In the genomic region with DNA sequence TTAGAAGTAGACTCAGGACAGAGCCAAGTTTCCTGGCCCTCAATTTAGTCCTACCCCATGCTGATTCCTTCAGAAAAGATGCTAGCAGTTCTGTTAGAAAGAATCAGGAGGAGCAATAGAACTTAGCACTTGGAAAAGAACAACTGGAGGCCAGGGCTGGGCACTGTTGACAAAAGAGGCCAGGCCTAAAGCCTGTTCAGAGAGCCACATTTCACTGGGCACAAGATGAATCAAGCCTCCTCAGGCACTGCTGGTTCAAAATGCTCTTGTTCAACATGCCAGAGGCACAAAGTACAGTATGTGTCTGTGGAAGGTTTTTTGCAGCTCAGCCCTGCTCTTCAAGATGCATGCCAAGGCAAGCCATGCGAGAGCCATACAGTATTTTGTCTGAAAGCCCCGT, we compare ENCODE assay signal across 24 cellular contexts. TPM values are rescaled to one million over a fixed set of nuclear protein-coding genes. Genes with fewer than 3 reads are reported as not detected.
DNase-seq lines count a peak whose midpoint lies in the region; ATAC-seq, FAIRE-seq and TF ChIP-seq lines count a peak whose summit lies in the region.
"Had no signal": no experiment of that assay in that cellular context is flagged by ENCODE, and none has a peak within 500 bp of the region (broad histone marks: within the 10 kb centered on the region; RNA-seq: fewer than 3 reads in every experiment).

No MANE protein-coding gene starts in this region.

- H2BK15ac ChIP-seq in H1 (ENCODE audit: low read length): no peak overlapping the region

- H3K4me1 ChIP-seq in H1 (replicated peaks in 1 of 4; ENCODE audit: control insufficient read depth in 3 of 4, insufficient read depth in 4 of 4, low read length in 3 of 4): peaks cover 0 to 7% (median 2%) of the 10 kb centered on the region in 4 experiments; a peak in 2 of 7 replicates
- H3K4me1 ChIP-seq: breast epithelium, colonic mucosa, Peyer's patch had no signal

- no peak for ATAC-seq in stimulated activated effector memory CD8-positive, alpha-beta T cell treated with anti-CD3 and anti-CD28 coated beads, Interleukin-12 subunit alpha, Interleukin-12 subunit beta, amount 100 ng/mL, for 72 hours
- no peak for ATAC-seq in HG02759 (IDR thresholded peaks at IDR 0.05; ENCODE audit: unreplicated experiment)
- ATAC-seq: GM12878, HCT116, left cardiac atrium had no signal

- peak overlapping the region; percentile 61 for H3K27ac Mint-ChIP-seq in stimulated activated effector memory CD8-positive, alpha-beta T cell treated with anti-CD3 and anti-CD28 coated beads, Interleukin-12 subunit alpha, Interleukin-12 subunit beta, amount 100 ng/mL, for 72 hours
- H3K27ac Mint-ChIP-seq: CD4-positive, alpha-beta T cell; IgD-negative memory B cell; nephron progenitor cell had no signal

- no peaks in the 10 kb centered on the region for H3K79me1 ChIP-seq in H1 (ENCODE audit: low read depth, low read length)

- no peak overlapping the region for H2AFZ ChIP-seq in H1 (ENCODE audit: low read length)

- H3K23me2 ChIP-seq in H1 (ENCODE audit: low read depth, low read length): no peaks in the 10 kb centered on the region

- POLR2A ChIA-PET in H1 (lab: Charles Lee; ENCODE audit: partially characterized antibody): interaction anchor here (1.0 kb wide), 1 partner anchor 192 kb away, joined by 3 read pairs; no protein-coding TSS in a partner anchor

- CTCF ChIA-PET in H1 (lab: Charles Lee; ENCODE audit: partially characterized antibody): interaction anchor here (1.2 to 1.8 kb wide), 11 partner anchors 8 to 538 kb away, joined by 3 to 5 read pairs (median 3); no protein-coding TSS in a partner anchor

- WGBS in H1 (ENCODE audit: extremely low coverage in 1 of 2, insufficient coverage in 1 of 2, insufficient read length in 1 of 2, insufficient replicate concordance in 2 of 2, low coverage in 1 of 2, low lambda C conversion rate in 2 of 2, missing lambda C conversion rate in 1 of 2), 2 experiments: 92% methylated on average over 2 of the region's 2 CpGs; no CpG with 5 or more reads in 1 of the 2 experiments

- H3K56ac ChIP-seq in H1 (replicated peaks; ENCODE audit: insufficient read length, low read depth, low read length): no peak overlapping the region

- no peak overlapping the region; the same call in 1 of the 2 replicates for H2BK12ac ChIP-seq in H1 (ENCODE audit: low read depth, low read length)

- no peak overlapping the region for H2AK5ac ChIP-seq in H1 (ENCODE audit: low read depth, low read length)

- H3K9ac ChIP-seq in H1 (replicated peaks in 1 of 4; ENCODE audit: extremely low read depth in 1 of 4, low read depth in 3 of 4, low read length in 3 of 4): no peak overlapping the region

- H3K27me3 ChIP-seq in H1 (replicated peaks in 1 of 4; ENCODE audit: control insufficient read depth in 3 of 4, extremely low read depth in 1 of 4, insufficient read depth in 3 of 4, low read length in 3 of 4): no peaks in the 10 kb centered on the region
- H3K27me3 ChIP-seq: breast epithelium, colonic mucosa, Peyer's patch had no signal

- no peaks in the 10 kb centered on the region for H3K9me3 ChIP-seq in H1 (ENCODE audit: insufficient read depth in 2 of 2, low read depth in 1 of 2, low read length in 1 of 2)
- H3K9me3 ChIP-seq: breast epithelium, colonic mucosa, Peyer's patch, prostate gland had no signal

- H4K91ac ChIP-seq in H1 (replicated peaks; ENCODE audit: insufficient read length, low read length): no peak overlapping the region

- H4K20me1 ChIP-seq in H1 (replicated peaks in 1 of 2; ENCODE audit: control insufficient read depth in 1 of 2, insufficient read depth in 2 of 2, low read length in 2 of 2): no peaks in the 10 kb centered on the region

- TF ChIP-seq EP300 in H1 (IDR thresholded peaks at IDR 0.05; ENCODE audit: borderline replicate concordance in 1 of 2, low read depth in 2 of 2, low read length in 2 of 2): no peak

- no peak overlapping the region for H2BK5ac ChIP-seq in H1 (ENCODE audit: low read depth, low read length)

- H3K14ac ChIP-seq in H1 (ENCODE audit: insufficient read length): no peak overlapping the region

- H4K8ac ChIP-seq in H1 (ENCODE audit: extremely low read depth, insufficient read depth, low read length): no peak overlapping the region

- no peak overlapping the region for H3K23ac ChIP-seq in H1 (ENCODE audit: insufficient read length)

- no peaks in the 10 kb centered on the region for H3K9me3 Mint-ChIP-seq in stimulated activated effector memory CD8-positive, alpha-beta T cell treated with anti-CD3 and anti-CD28 coated beads, Interleukin-12 subunit alpha, Interleukin-12 subunit beta, amount 100 ng/mL, for 72 hours
- H3K9me3 Mint-ChIP-seq: CD4-positive, alpha-beta T cell; nephron progenitor cell had no signal

- H2BK20ac ChIP-seq in H1 (ENCODE audit: low read length): peak overlapping the region; percentile 9; the same call in 1 of the 2 replicates

- no peak overlapping the region for H4K5ac ChIP-seq in H1 (ENCODE audit: insufficient read length, low read depth, low read length)

- no peak overlapping the region for H3K4me2 ChIP-seq in H1 (ENCODE audit: insufficient read depth in 1 of 2, low read depth in 2 of 2, low read length in 2 of 2)

- peaks cover 7% of the 10 kb centered on the region for H3K4me1 Mint-ChIP-seq in stimulated activated effector memory CD8-positive, alpha-beta T cell treated with anti-CD3 and anti-CD28 coated beads, Interleukin-12 subunit alpha, Interleukin-12 subunit beta, amount 100 ng/mL, for 72 hours
- H3K4me1 Mint-ChIP-seq: IgD-negative memory B cell had no signal

- no peak overlapping the region for H3K18ac ChIP-seq in H1 (ENCODE audit: extremely low read depth, low read length)

- no peak overlapping the region for H2BK120ac ChIP-seq in H1 (replicated peaks; ENCODE audit: low read depth, low read length)

- no peaks in the 10 kb centered on the region for H3K36me3 Mint-ChIP-seq in stimulated activated effector memory CD8-positive, alpha-beta T cell treated with anti-CD3 and anti-CD28 coated beads, Interleukin-12 subunit alpha, Interleukin-12 subunit beta, amount 100 ng/mL, for 72 hours
- H3K36me3 Mint-ChIP-seq: IgD-negative memory B cell had no signal

- no peak overlapping the region for H3K4me3 ChIP-seq in H1 (ENCODE audit: extremely low read depth in 1 of 4, insufficient read depth in 2 of 4, low read depth in 3 of 4, low read length in 4 of 4)
- H3K4me3 ChIP-seq: breast epithelium, colonic mucosa, GM12878, Peyer's patch, prostate gland had no signal

- FAIRE-seq in H1 (lab: Jason Lieb, UNC) (no peak), RCC 7860 (lab: Jason Lieb, UNC) (no peak)
- FAIRE-seq: GM12878 had no signal

- H3K4ac ChIP-seq in H1 (replicated peaks; ENCODE audit: insufficient read length, low read depth, low read length): no peak overlapping the region

- no peak for TF ChIP-seq POLR2A in H1 (IDR thresholded peaks at IDR 0.05; ENCODE audit: control extremely low read depth in 1 of 2, low read depth in 2 of 2, low read length in 2 of 2)

- TF ChIP-seq RAD21 in H1 (IDR thresholded peaks at IDR 0.05 in 1 of 2, conservative IDR thresholded peaks at IDR 0.05 in 1 of 2; ENCODE audit: low read depth in 2 of 2, low read length in 2 of 2): no peak

- no peak overlapping the region for H3K27ac ChIP-seq in H1 (ENCODE audit: low read depth, low read length)
- H3K27ac ChIP-seq: breast epithelium, colonic mucosa, Peyer's patch, prostate gland, VCaP had no signal

- no peak for TF ChIP-seq CTCF in H1 (IDR thresholded peaks at IDR 0.05; ENCODE audit: control extremely low read depth in 1 of 3, insufficient read depth in 1 of 3, low read depth in 1 of 3, low read length in 3 of 3)

- no peak overlapping the region for H3K4me3 Mint-ChIP-seq in stimulated activated effector memory CD8-positive, alpha-beta T cell treated with anti-CD3 and anti-CD28 coated beads, Interleukin-12 subunit alpha, Interleukin-12 subunit beta, amount 100 ng/mL, for 72 hours
- H3K4me3 Mint-ChIP-seq: CD4-positive, alpha-beta T cell; IgD-negative memory B cell; nephron progenitor cell had no signal

- H3K79me2 ChIP-seq in H1 (ENCODE audit: control insufficient read depth in 1 of 2, insufficient read depth in 2 of 2, low read length in 2 of 2): no peaks in the 10 kb centered on the region

- DNase-seq in NCI-H446 treated with DMSO at 0.1 percent for 48 hours (lab: John Stamatoyannopoulos, UW): peak; percentile 33
- DNase-seq in H1 (ENCODE audit: low read depth in 1 of 2, low spot score in 2 of 2): no peak
- DNase-seq in medulla oblongata (ENCODE audit: extremely low spot score): peak; percentile 39
- no peak for DNase-seq in stimulated activated effector memory CD8-positive, alpha-beta T cell treated with anti-CD3 and anti-CD28 coated beads, Interleukin-12 subunit alpha, Interleukin-12 subunit beta, amount 100 ng/mL, for 72 hours (ENCODE audit: low spot score in 2 of 2)
- no peak for DNase-seq in RCC 7860 (ENCODE audit: low spot score)
- DNase-seq in UCSD-AML1 (lab: John Stamatoyannopoulos, UW; ENCODE audit: unreplicated experiment): no peak
- DNase-seq: activated CD4-positive, alpha-beta T cell treated with anti-CD3 and anti-CD28 coated beads, Interleukin-2, amount 50 U/mL, for 1 hour; activated gamma-delta T cell treated with Interleukin-2 at 50 U/mL for 16 hours; CD4-positive, alpha-beta T cell; colonic mucosa; left cardiac atrium; NCI-H1417; NCI-H2081 treated with DMSO at 0.1 percent for 48 hours; nephron progenitor cell; Peyer's patch; stimulated activated CD4-positive, alpha-beta T cell treated with anti-CD3 and anti-CD28 coated beads, Interleukin-1b, Interleukin-23, amount 100 ng/mL, for 48 hours; T-helper 2 cell had no signal

- no peaks in the 10 kb centered on the region for H3K36me3 ChIP-seq in H1 (ENCODE audit: control insufficient read depth in 2 of 4, insufficient read depth in 4 of 4, low read length in 3 of 4)
- H3K36me3 ChIP-seq: breast epithelium, colonic mucosa, Peyer's patch, prostate gland had no signal

TF ChIP-seq in H1, 55 proteins besides CTCF, POLR2A, EP300 and RAD21 (continues in another document):
- TF ChIP-seq TAF1 (IDR thresholded peaks at IDR 0.05; ENCODE audit: low read depth, low read length) (no peak), SIN3A (conservative IDR thresholded peaks at IDR 0.05 in 1 of 2, IDR thresholded peaks at IDR 0.05 in 1 of 2; ENCODE audit: low read depth in 1 of 2, low read length in 2 of 2) (no peak), CHD1 (IDR thresholded peaks at IDR 0.05; ENCODE audit: low read depth, low read length) (no peak), SP2 (IDR thresholded peaks at IDR 0.05; ENCODE audit: low read length) (no peak), BCL11A (IDR thresholded peaks at IDR 0.05; ENCODE audit: low read depth in 2 of 2, low read length in 2 of 2) (no peak), SUZ12 (IDR thresholded peaks at IDR 0.05; ENCODE audit: low read length) (no peak)

RNA-seq across cellular contexts. Expression of gene RASL11B, which starts 53.6 kb away (rescaled TPM):
- 71.4 and 75.5 TPM in 2 replicates for total RNA-seq in H1 (2021; fragmentation: NEBNext Ultra II Directional; extraction: Animal tissue kit (Norgen Biotek cat#: 25700))
- 43.4 and 49.8 TPM in 2 replicates for polyA plus RNA-seq in H1 (2011; rRNA removed)
- 56.0 TPM for polyA plus RNA-seq in H1 (2011; cell fraction: cytosol; rRNA removed)
- polyA plus RNA-seq in H1 (2011; cell fraction: nucleus; rRNA removed): 36.6 TPM
- polyA plus RNA-seq in H1 (2012, experiment 1 of 2): 38.7 to 54.6 TPM (median 48.5 TPM) in 4 replicates
- 63.2 TPM for polyA plus RNA-seq in H1 (2012, experiment 2 of 2)
- polyA plus RNA-seq in H1 (2013, experiment 1 of 2): 69.8 TPM
- 72.4 TPM for polyA plus RNA-seq in H1 (2013, experiment 2 of 2)
- polyA minus RNA-seq in H1 (2011; rRNA and poly(A)+ RNA removed): 63.6 and 88.9 TPM in 2 replicates
- 42.1 TPM for polyA minus RNA-seq in H1 (2011; cell fraction: cytosol; rRNA and poly(A)+ RNA removed)
- polyA minus RNA-seq in H1 (2011; cell fraction: nucleus; rRNA and poly(A)+ RNA removed): 63.3 TPM

Comparison
In these comparisons a context has a peak if more than half of its experiments do, and no peak if none do; other contexts are left out.
1. DNase-seq: peak in NCI-H446 treated with DMSO at 0.1 percent for 48 hours (single experiment) and medulla oblongata (single experiment); none in H1 (0 of 2), stimulated activated effector memory CD8-positive, alpha-beta T cell treated with anti-CD3 and anti-CD28 coated beads, Interleukin-12 subunit alpha, Interleukin-12 subunit beta, amount 100 ng/mL, for 72 hours (0 of 2), RCC 7860 (single experiment) and UCSD-AML1 (single experiment).